In the genomic region with DNA sequence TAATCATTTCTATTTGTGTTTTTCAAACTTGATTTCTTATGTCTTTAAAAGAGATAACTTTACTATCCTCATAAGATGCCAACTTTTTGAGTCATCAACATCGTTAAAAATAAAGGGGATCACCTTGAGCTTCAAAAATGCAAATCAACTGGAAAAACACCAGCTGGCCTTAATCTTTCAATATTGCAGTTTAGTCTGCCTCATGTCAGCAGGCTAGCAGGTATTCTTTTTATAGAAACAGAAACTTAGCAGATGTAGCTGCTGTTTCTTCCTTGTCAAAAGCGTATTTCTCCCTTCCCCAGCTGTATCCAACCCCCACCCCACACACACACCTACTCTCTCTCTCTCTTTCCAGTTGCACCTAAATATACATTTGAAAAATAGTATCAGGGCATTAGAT, we compare ENCODE assay signal across 10 cellular contexts.
DNase-seq lines count a peak whose midpoint lies in the region; ATAC-seq, FAIRE-seq and TF ChIP-seq lines count a peak whose summit lies in the region.
"Had no signal": no experiment of that assay in that cellular context is flagged by ENCODE, and none has a peak within 500 bp of the region (broad histone marks: within the 10 kb centered on the region; RNA-seq: fewer than 3 reads in every experiment).

No MANE protein-coding gene starts in this region.

- H3K4me3 ChIP-seq in foreskin fibroblast (ENCODE audit: low read depth in 1 of 2, low read length in 2 of 2): no peak overlapping the region
- H3K4me3 ChIP-seq: tibial nerve had no signal

- no peak for TF ChIP-seq CTCF in foreskin fibroblast (IDR thresholded peaks at IDR 0.05; ENCODE audit: low read depth, low read length)

- FAIRE-seq in GM19239 (lab: Jason Lieb, UNC): peak; percentile 83

- DNase-seq in D341Med (ENCODE audit: low spot score) (peak; percentile 10), GM19239 (ENCODE audit: insufficient read length, low spot score) (peak; percentile 4), SIG-M5 treated with dmso at 0.1 percent for 504 hours (lab: John Stamatoyannopoulos, UW; ENCODE audit: unreplicated experiment) (no peak), cerebellar nuclear complex (lab: John Stamatoyannopoulos, UW) (no peak), sciatic nerve (ENCODE audit: low spot score) (no peak), foreskin fibroblast (no peak)
- DNase-seq: naive thymus-derived CD4-positive, alpha-beta T cell had no signal

- ATAC-seq in HG02798 (IDR thresholded peaks at IDR 0.05; ENCODE audit: poor library complexity, unreplicated experiment) (peak; percentile 99), HG03575 (IDR thresholded peaks at IDR 0.05; ENCODE audit: extremely low read depth, insufficient number of reproducible peaks, low FRiP score, unreplicated experiment) (peak; percentile 98), sciatic nerve (no peak)
- ATAC-seq: naive thymus-derived CD4-positive, alpha-beta T cell had no signal

- intact Hi-C loops in sciatic nerve (cut with DNase I): loop anchor here (10.0 kb wide), 1 partner anchor 51 kb away; no protein-coding TSS in a partner anchor

Comparison
In these comparisons a context has a peak if more than half of its experiments do, and no peak if none do; other contexts are left out.
1. DNase-seq: peak in D341Med (single experiment) and GM19239 (single experiment); none in SIG-M5 treated with dmso at 0.1 percent for 504 hours (single experiment), cerebellar nuclear complex (0 of 2), sciatic nerve (single experiment) and foreskin fibroblast (0 of 2).